ENCODE assay signal across 20 cellular contexts in the genomic region with DNA sequence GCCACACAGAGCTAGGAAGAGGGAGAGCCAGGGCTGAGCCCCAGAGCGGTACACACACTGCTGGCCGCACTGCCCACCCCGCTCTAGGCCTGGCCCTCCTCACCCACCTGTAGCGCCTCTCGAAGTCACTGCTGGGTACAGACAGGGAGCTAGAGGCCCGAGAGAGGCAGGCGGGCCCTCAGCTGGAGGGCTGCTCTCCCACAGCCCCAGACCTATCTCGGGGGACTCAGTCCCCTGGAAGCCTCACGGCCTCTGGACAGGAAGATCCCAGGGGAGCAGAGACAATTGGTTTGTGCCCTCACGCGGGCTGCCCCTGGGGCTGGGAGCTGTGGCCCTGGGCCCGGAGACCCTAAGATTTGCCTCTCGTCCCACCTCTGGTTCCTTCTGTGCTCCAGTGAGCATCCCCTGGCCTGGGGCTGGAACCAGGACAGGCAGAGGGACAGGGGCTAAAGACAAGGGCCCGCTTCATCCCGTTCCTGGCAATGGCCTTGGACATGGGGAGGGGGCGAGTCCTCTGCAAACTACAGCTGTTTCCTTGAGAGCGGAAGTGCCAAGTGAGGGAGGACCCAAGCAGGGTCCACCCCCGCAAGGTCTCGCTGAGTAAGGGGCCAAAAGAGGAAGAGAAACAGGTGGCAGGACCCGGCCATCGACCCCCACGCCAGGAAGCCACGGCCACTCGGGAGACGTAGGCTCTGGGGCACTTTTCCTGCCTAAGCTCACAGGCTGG. TPM values are rescaled to one million over a fixed set of nuclear protein-coding genes. Genes with fewer than 3 reads are reported as not detected.
DNase-seq lines count a peak whose midpoint lies in the region; ATAC-seq, FAIRE-seq and TF ChIP-seq lines count a peak whose summit lies in the region.
"Had no signal": no experiment of that assay in that cellular context is flagged by ENCODE, and none has a peak within 500 bp of the region (broad histone marks: within the 10 kb centered on the region; RNA-seq: fewer than 3 reads in every experiment).

No MANE protein-coding gene starts in this region.

- H3K36me3 ChIP-seq in SK-N-SH (replicated peaks in 1 of 2; ENCODE audit: control insufficient read depth in 1 of 2, insufficient read depth in 2 of 2, low read length in 1 of 2) (no peaks in the 10 kb centered on the region), GM12878 (ENCODE audit: control insufficient read depth in 2 of 2, insufficient read depth in 2 of 2, low read length in 1 of 2) (no peaks in the 10 kb centered on the region), kidney (ENCODE audit: control insufficient read depth in 1 of 2, insufficient read depth in 2 of 2, low read length in 2 of 2) (no peaks in the 10 kb centered on the region), MM.1S (replicated peaks; ENCODE audit: insufficient read depth, low read length) (no peaks in the 10 kb centered on the region)

- no peak; the same call in 2 of the 3 replicates for ATAC-seq in SK-N-SH treated with all-trans-retinoic acid at 6 μM for 48 hours
- no peak for ATAC-seq in GM12878
- no peak for ATAC-seq in GM18517 (IDR thresholded peaks at IDR 0.05; ENCODE audit: unreplicated experiment)
- no peak for ATAC-seq in HG02610 (IDR thresholded peaks at IDR 0.05; ENCODE audit: unreplicated experiment)
- ATAC-seq: activated naive CD4-positive, alpha-beta T cell treated with anti-CD3 and anti-CD28 coated beads, Interleukin-2, amount 50 U/mL, for 72 hours; activated T-helper 17 cell treated with anti-CD3 and anti-CD28 coated beads, Interleukin-2, amount 50 U/mL, for 72 hours had no signal

- TF ChIP-seq RAD21 in SK-N-SH (IDR thresholded peaks at IDR 0.05; ENCODE audit: low read length) (no peak), GM12878 (IDR thresholded peaks at IDR 0.05; ENCODE audit: insufficient read depth, low read depth, low read length) (no peak)

- no peaks in the 10 kb centered on the region for H3K9me2 ChIP-seq in SK-N-SH
- H3K9me2 ChIP-seq in MM.1S (replicated peaks; ENCODE audit: insufficient read depth, low read length) = no peaks in the 10 kb centered on the region

- no peak overlapping the region for H3K4me3 ChIP-seq in SK-N-SH (ENCODE audit: low read depth in 2 of 2, low read length in 1 of 2)
- H3K4me3 ChIP-seq in GM12878 = no peak overlapping the region
- no peak overlapping the region for H3K4me3 ChIP-seq in kidney (ENCODE audit: low read length in 2 of 2)
- no peak overlapping the region for H3K4me3 ChIP-seq in MM.1S (ENCODE audit: low read length)

- no peak overlapping the region for H3K4me2 ChIP-seq in SK-N-SH
- no peak overlapping the region for H3K4me2 ChIP-seq in GM12878 (ENCODE audit: control insufficient read depth, insufficient read depth)
- H3K4me2 ChIP-seq in MM.1S (ENCODE audit: low read depth, low read length) = no peak overlapping the region

- RAD21 ChIA-PET in GM12878 (lab: Charles Lee; ENCODE audit: unreplicated experiment) = no interaction called here

- TF ChIP-seq EP300 in SK-N-SH (IDR thresholded peaks at IDR 0.05; ENCODE audit: borderline replicate concordance in 1 of 2, low read depth in 1 of 2, low read length in 1 of 2) = no peak
- no peak for TF ChIP-seq EP300 in GM12878 (IDR thresholded peaks at IDR 0.05; ENCODE audit: borderline replicate concordance in 1 of 2, control insufficient read depth in 1 of 2, low read depth in 2 of 2, low read length in 2 of 2)

- CTCF ChIA-PET in SK-N-SH (lab: Yijun Ruan, JAX) = interaction anchor here (1.0 to 17.4 kb wide), 4 partner anchors 14 to 25 kb away, joined by 3 to 211 read pairs (median 4); partner anchors contain the start of gene PLEKHG5
- CTCF ChIA-PET in GM12878 (lab: Yijun Ruan, JAX) = interaction anchor here (0.6 to 1.2 kb wide), 2 partner anchors 138 to 211 kb away, joined by 3 to 4 read pairs; no protein-coding TSS in a partner anchor

- no peaks in the 10 kb centered on the region for H4K20me1 ChIP-seq in SK-N-SH (ENCODE audit: insufficient read depth)
- H4K20me1 ChIP-seq in GM12878 (ENCODE audit: control insufficient read depth, insufficient read depth) = no peaks in the 10 kb centered on the region; the same call in 1 of the 2 replicates
- no peaks in the 10 kb centered on the region for H4K20me1 ChIP-seq in MM.1S (ENCODE audit: insufficient read depth, low read length)

- no peaks in the 10 kb centered on the region for H3K79me2 ChIP-seq in SK-N-SH (ENCODE audit: insufficient read depth)
- no peaks in the 10 kb centered on the region for H3K79me2 ChIP-seq in GM12878 (ENCODE audit: control insufficient read depth, insufficient read depth, low read length)
- no peaks in the 10 kb centered on the region for H3K79me2 ChIP-seq in MM.1S (ENCODE audit: low read length)

- 93% methylated on average over 3 of the region's 25 CpGs for WGBS in SK-N-SH (ENCODE audit: low lambda C conversion rate)
- WGBS in GM12878 (ENCODE audit: insufficient coverage, insufficient replicate concordance, low lambda C conversion rate, missing lambda C conversion rate) = 20% methylated on average over 25 of the region's 25 CpGs

- H3K9me3 ChIP-seq in SK-N-SH = no peaks in the 10 kb centered on the region
- no peaks in the 10 kb centered on the region for H3K9me3 ChIP-seq in GM12878 (replicated peaks; ENCODE audit: control insufficient read depth, insufficient read depth, low read length)
- H3K9me3 ChIP-seq in kidney (ENCODE audit: control insufficient read depth in 1 of 2, low read length in 2 of 2) = no peaks in the 10 kb centered on the region
- no peaks in the 10 kb centered on the region for H3K9me3 ChIP-seq in MM.1S (replicated peaks; ENCODE audit: insufficient read depth, low read length)

- FAIRE-seq in GM12878 (lab: Jason Lieb, UNC) = no peak
- FAIRE-seq in kidney (lab: Jason Lieb, UNC) = no peak
- FAIRE-seq: astrocyte had no signal

- SMC1A ChIA-PET in GM12878 (lab: Charles Lee; ENCODE audit: uncharacterized antibody, unreplicated experiment) = no interaction called here

- H3F3A ChIP-seq in SK-N-SH (replicated peaks; ENCODE audit: insufficient read depth) (no peaks in the 10 kb centered on the region), MM.1S (ENCODE audit: insufficient read depth, low read length) (no peaks in the 10 kb centered on the region)

- intact Hi-C loops in GM12878 (cut with micrococcal nuclease; ENCODE audit: unreplicated experiment) = no loop called here
- intact Hi-C loops in kidney (cut with DNase I) = no loop called here

- H3K27me3 ChIP-seq in SK-N-SH (ENCODE audit: insufficient read depth) (no peaks in the 10 kb centered on the region), GM12878 (replicated peaks in 1 of 2; ENCODE audit: control insufficient read depth in 2 of 2, insufficient read depth in 2 of 2, low read length in 1 of 2) (no peaks in the 10 kb centered on the region; a peak in 1 of 4 replicates), MM.1S (replicated peaks; ENCODE audit: insufficient read depth, low read length) (peaks cover 57% of the 10 kb centered on the region)

- POLR2A ChIA-PET in SK-N-SH (lab: Yijun Ruan, JAX) = interaction anchor here (1.0 to 1.2 kb wide), 3 partner anchors 8 to 10 kb away, joined by 3 to 5 read pairs (median 4); no protein-coding TSS in a partner anchor
- POLR2A ChIA-PET in GM12878 (lab: Charles Lee) = no interaction called here

- BruUV-seq in GM12878 (replicated peaks; lab: Mats Ljungman, UMichigan) = no TSS peak

- peaks cover 0 to 94% of the 10 kb centered on the region in 2 experiments; a peak in 2 of 4 replicates for H3K4me1 ChIP-seq in SK-N-SH (ENCODE audit: control insufficient read depth in 1 of 2, insufficient read depth in 2 of 2, low read depth in 1 of 2, low read length in 1 of 2)
- no peaks in the 10 kb centered on the region for H3K4me1 ChIP-seq in GM12878 (ENCODE audit: control insufficient read depth, insufficient read depth, low read length)
- no peaks in the 10 kb centered on the region for H3K4me1 ChIP-seq in kidney (ENCODE audit: control insufficient read depth in 1 of 2, insufficient read depth in 1 of 2, low read depth in 1 of 2, low read length in 2 of 2)
- H3K4me1 ChIP-seq in MM.1S (ENCODE audit: low read length) = peaks cover 4% of the 10 kb centered on the region; the same call in 1 of the 2 replicates

- no peak for TF ChIP-seq CTCF in SK-N-SH (IDR thresholded peaks at IDR 0.05)
- no peak for TF ChIP-seq CTCF in GM12878 (IDR thresholded peaks at IDR 0.05 in 2 of 3, conservative IDR thresholded peaks at IDR 0.05 in 1 of 3; ENCODE audit: control insufficient read depth in 2 of 3, extremely low read depth in 1 of 3, insufficient read depth in 1 of 3, low read depth in 3 of 3, low read length in 3 of 3)
- no peak for TF ChIP-seq CTCF in kidney (IDR thresholded peaks at IDR 0.05; ENCODE audit: borderline replicate concordance, extremely low read depth, insufficient read depth)
- TF ChIP-seq CTCF in MM.1S (IDR thresholded peaks at IDR 0.05; ENCODE audit: low read length) = no peak

- H2AFZ ChIP-seq in SK-N-SH (ENCODE audit: low read depth) (no peak overlapping the region), GM12878 (ENCODE audit: control insufficient read depth, low read depth, low read length) (no peak overlapping the region), MM.1S (ENCODE audit: low read length) (no peak overlapping the region)

- DNase-seq in SK-N-SH = peak; percentile 23
- no peak for DNase-seq in GM12878 (ENCODE audit: low read depth, low spot score)
- DNase-seq in kidney = peak; percentile 55
- DNase-seq in MM.1S = no peak
- DNase-seq: 8988T; activated CD4-positive, alpha-beta T cell treated with anti-CD3 and anti-CD28 coated beads, Interleukin-2, amount 50 U/mL, for 48 hours; activated CD8-positive, alpha-beta memory T cell treated with anti-CD3 and anti-CD28 coated beads, Interleukin-2, amount 50 U/mL, for 4 hours; KG1; NCI-H2029; NCI-H526 treated with DMSO at 0.1 percent for 48 hours; SW 1271 had no signal

- in situ Hi-C loops in GM12878 (cut with MboI) = no loop called here

- H3K27ac ChIP-seq in SK-N-SH (ENCODE audit: low read depth in 2 of 2, low read length in 1 of 2) (peak overlapping the region in 1 of 2 experiments; percentile 93; a peak in 2 of 4 replicates), GM12878 (ENCODE audit: control insufficient read depth, insufficient read depth) (no peak overlapping the region), kidney (ENCODE audit: low read depth in 2 of 2, low read length in 2 of 2) (no peak overlapping the region), temporal lobe (ENCODE audit: low read depth, low read length) (peak overlapping the region; percentile 44), MM.1S (ENCODE audit: low read length) (no peak overlapping the region)
- H3K27ac ChIP-seq: epithelial cell of prostate had no signal

- no peak for TF ChIP-seq POLR2A in GM12878 (IDR thresholded peaks at IDR 0.05; ENCODE audit: low read depth, low read length)

- H3K9ac ChIP-seq in SK-N-SH (no peak overlapping the region), GM12878 (ENCODE audit: control insufficient read depth, insufficient read depth, low read length) (no peak overlapping the region), kidney (ENCODE audit: low read length in 2 of 2) (no peak overlapping the region), MM.1S (ENCODE audit: low read length) (no peak overlapping the region)

RNA-seq across cellular contexts. Expression of gene PLEKHG5, which starts 17.6 kb away (rescaled TPM):
- polyA plus RNA-seq in SK-N-SH (2012; rRNA removed) (14.7 and 14.9 TPM in 2 replicates), GM12878 (2011; rRNA removed) (0.19 and 0.48 TPM in 2 replicates), GM12878 (2014; fragmentation: Illumina TruSeq; extraction: Trizol) (0.13 TPM in 1 of 2 replicates, not detected in the other), GM12878 (2014; fragmentation: Nextera tagmentation; extraction: Ambion mirVana) (under 1 TPM in 1 of 2 experiments, not detected in 1; 0.04 TPM), GM12878 (2014; rRNA removed) (0.69 and 0.79 TPM in 2 replicates), GM12878 (2016; fragmentation: Nextera tagmentation; extraction: Ambion mirVana) (under 1 TPM; 0.12 to 0.13 TPM), kidney (ENCODE audit: insufficient read depth, low read depth, low replicate concordance) (4.4 TPM)
- polyA plus RNA-seq in SK-N-SH (2012; cell fraction: cytosol; rRNA removed) = 3.4 and 5.7 TPM in 2 replicates
- polyA plus RNA-seq in SK-N-SH (2012; cell fraction: nucleus; rRNA removed) = 86.5 and 98.6 TPM in 2 replicates
- 2.0 and 2.4 TPM in 2 replicates for total RNA-seq in GM12878 (2013; cell fraction: nucleolus; rRNA removed)
- total RNA-seq in GM12878 (2014; rRNA removed) (0.33 and 0.51 TPM in 2 replicates), GM12878 (2014; rRNA removed; fragmentation: Illumina TruSeq; extraction: Trizol) (0.18 TPM in 2 replicates), GM12878 (2021) (0.69 and 1.1 TPM in 2 replicates), kidney (14.0 TPM), temporal lobe (20.7 TPM)
- 0.13 TPM for polyA plus RNA-seq in GM12878 (2011; ENCODE audit: low read depth)
- polyA plus RNA-seq in GM12878 (2011; cell fraction: cytosol; rRNA removed) = 0.49 and 0.82 TPM in 2 replicates
- 3.7 and 5.2 TPM in 2 replicates for polyA plus RNA-seq in GM12878 (2011; cell fraction: nucleus; rRNA removed)
- 0.29 and 0.49 TPM in 2 replicates for polyA plus RNA-seq in GM12878 (2012)
- 0.46 and 0.59 TPM in 2 replicates for polyA minus RNA-seq in GM12878 (2011; rRNA and poly(A)+ RNA removed)
- 0.52 and 0.53 TPM in 2 replicates for polyA minus RNA-seq in GM12878 (2011; cell fraction: cytosol; rRNA and poly(A)+ RNA removed)
- 0.73 and 1.2 TPM in 2 replicates for polyA minus RNA-seq in GM12878 (2011; cell fraction: nucleus; rRNA and poly(A)+ RNA removed)

RNA-seq across cellular contexts. Expression of gene TNFRSF25, which starts 43.1 kb away (rescaled TPM):
- polyA plus RNA-seq in SK-N-SH (2012; rRNA removed) = 20.8 TPM in 2 replicates
- polyA plus RNA-seq in SK-N-SH (2012; cell fraction: cytosol; rRNA removed) = 2.6 and 5.2 TPM in 2 replicates
- polyA plus RNA-seq in SK-N-SH (2012; cell fraction: nucleus; rRNA removed) = 170 and 223 TPM in 2 replicates
- 12.4 and 16.1 TPM in 2 replicates for total RNA-seq in GM12878 (2013; cell fraction: nucleolus; rRNA removed)
- total RNA-seq in GM12878 (2014; rRNA removed) = 0.16 TPM in 1 of 2 replicates, not detected in the other
- not detected in 2 replicates for total RNA-seq in GM12878 (2014; rRNA removed; fragmentation: Illumina TruSeq; extraction: Trizol)
- total RNA-seq in GM12878 (2021) = 0.46 and 0.58 TPM in 2 replicates
- polyA plus RNA-seq in GM12878 (2011; ENCODE audit: low read depth) = not detected
- polyA plus RNA-seq in GM12878 (2011; rRNA removed) = 5.0 and 8.6 TPM in 2 replicates
- polyA plus RNA-seq in GM12878 (2011; cell fraction: cytosol; rRNA removed) = 10.1 and 17.7 TPM in 2 replicates
- polyA plus RNA-seq in GM12878 (2011; cell fraction: nucleus; rRNA removed) = 65.4 and 67.1 TPM in 2 replicates
- polyA plus RNA-seq in GM12878 (2012) = 0.11 and 0.36 TPM in 2 replicates
- polyA plus RNA-seq in GM12878 (2014; fragmentation: Illumina TruSeq; extraction: Trizol) = not detected in 2 replicates
- not detected for polyA plus RNA-seq in GM12878 (2014; fragmentation: Nextera tagmentation; extraction: Ambion mirVana)
- 0.30 and 1.00 TPM in 2 replicates for polyA plus RNA-seq in GM12878 (2014; rRNA removed)
- polyA plus RNA-seq in GM12878 (2016; fragmentation: Nextera tagmentation; extraction: Ambion mirVana) = under 1 TPM; 0.23 to 0.29 TPM
- polyA minus RNA-seq in GM12878 (2011; rRNA and poly(A)+ RNA removed) = 2.9 and 6.4 TPM in 2 replicates
- 2.3 and 3.7 TPM in 2 replicates for polyA minus RNA-seq in GM12878 (2011; cell fraction: cytosol; rRNA and poly(A)+ RNA removed)
- polyA minus RNA-seq in GM12878 (2011; cell fraction: nucleus; rRNA and poly(A)+ RNA removed) = 3.4 and 5.3 TPM in 2 replicates
- total RNA-seq in kidney = 13.8 TPM
- polyA plus RNA-seq in kidney (ENCODE audit: insufficient read depth, low read depth, low replicate concordance) = 7.6 TPM
- 10.6 TPM for total RNA-seq in temporal lobe

RNA-seq across cellular contexts. Expression of gene NOL9, which starts 45.3 kb away (rescaled TPM):
- polyA plus RNA-seq in SK-N-SH (2012; rRNA removed) = 7.1 and 7.9 TPM in 2 replicates
- polyA plus RNA-seq in SK-N-SH (2012; cell fraction: cytosol; rRNA removed) = 7.0 and 7.7 TPM in 2 replicates
- 12.4 and 18.8 TPM in 2 replicates for polyA plus RNA-seq in SK-N-SH (2012; cell fraction: nucleus; rRNA removed)
- 125 and 145 TPM in 2 replicates for total RNA-seq in GM12878 (2013; cell fraction: nucleolus; rRNA removed)
- total RNA-seq in GM12878 (2014; rRNA removed) = 23.0 and 24.9 TPM in 2 replicates
- 23.5 and 23.6 TPM in 2 replicates for total RNA-seq in GM12878 (2014; rRNA removed; fragmentation: Illumina TruSeq; extraction: Trizol)
- total RNA-seq in GM12878 (2021) = 28.7 and 35.9 TPM in 2 replicates
- 5.3 TPM for polyA plus RNA-seq in GM12878 (2011; ENCODE audit: low read depth)
- polyA plus RNA-seq in GM12878 (2011; rRNA removed) = 29.7 and 30.9 TPM in 2 replicates
- 14.0 and 16.3 TPM in 2 replicates for polyA plus RNA-seq in GM12878 (2011; cell fraction: cytosol; rRNA removed)
- polyA plus RNA-seq in GM12878 (2011; cell fraction: nucleus; rRNA removed) = 24.0 and 27.3 TPM in 2 replicates
- 5.8 and 10.7 TPM in 2 replicates for polyA plus RNA-seq in GM12878 (2012)
- 10.9 and 14.0 TPM in 2 replicates for polyA plus RNA-seq in GM12878 (2014; fragmentation: Illumina TruSeq; extraction: Trizol)
- 1 to 10 TPM; 3.9 to 4.3 TPM for polyA plus RNA-seq in GM12878 (2014; fragmentation: Nextera tagmentation; extraction: Ambion mirVana)
- polyA plus RNA-seq in GM12878 (2014; rRNA removed) = 17.5 and 23.8 TPM in 2 replicates
- 10 to 100 TPM; 22.9 to 24.6 TPM for polyA plus RNA-seq in GM12878 (2016; fragmentation: Nextera tagmentation; extraction: Ambion mirVana)
- polyA minus RNA-seq in GM12878 (2011; rRNA and poly(A)+ RNA removed) = 29.7 and 38.8 TPM in 2 replicates
- polyA minus RNA-seq in GM12878 (2011; cell fraction: cytosol; rRNA and poly(A)+ RNA removed) = 12.1 and 15.4 TPM in 2 replicates
- 19.2 and 33.0 TPM in 2 replicates for polyA minus RNA-seq in GM12878 (2011; cell fraction: nucleus; rRNA and poly(A)+ RNA removed)
- 28.7 TPM for total RNA-seq in kidney
- polyA plus RNA-seq in kidney (ENCODE audit: insufficient read depth, low read depth, low replicate concordance) = 4.3 TPM
- total RNA-seq in temporal lobe = 28.3 TPM

RNA-seq across cellular contexts. Expression of gene TAS1R1, which starts 46.1 kb away (rescaled TPM):
- not detected in 2 replicates for polyA plus RNA-seq in SK-N-SH (2012; rRNA removed)
- polyA plus RNA-seq in SK-N-SH (2012; cell fraction: cytosol; rRNA removed) = 0.03 TPM in 1 of 2 replicates, not detected in the other
- polyA plus RNA-seq in SK-N-SH (2012; cell fraction: nucleus; rRNA removed) = 0.05 TPM in 2 replicates
- total RNA-seq in GM12878 (2013; cell fraction: nucleolus; rRNA removed) = not detected in 2 replicates
- not detected in 2 replicates for total RNA-seq in GM12878 (2014; rRNA removed)
- not detected in 2 replicates for total RNA-seq in GM12878 (2014; rRNA removed; fragmentation: Illumina TruSeq; extraction: Trizol)
- total RNA-seq in GM12878 (2021) = 0.11 TPM in 1 of 2 replicates, not detected in the other
- not detected for polyA plus RNA-seq in GM12878 (2011; ENCODE audit: low read depth)
- polyA plus RNA-seq in GM12878 (2011; rRNA removed) = not detected in 2 replicates
- polyA plus RNA-seq in GM12878 (2011; cell fraction: cytosol; rRNA removed) = 0.03 TPM in 1 of 2 replicates, not detected in the other
- 0.04 TPM in 1 of 2 replicates, not detected in the other for polyA plus RNA-seq in GM12878 (2011; cell fraction: nucleus; rRNA removed)
- polyA plus RNA-seq in GM12878 (2012) = 0.14 and 0.38 TPM in 2 replicates
- polyA plus RNA-seq in GM12878 (2014; fragmentation: Illumina TruSeq; extraction: Trizol) = 0.03 TPM in 1 of 2 replicates, not detected in the other
- polyA plus RNA-seq in GM12878 (2014; fragmentation: Nextera tagmentation; extraction: Ambion mirVana) = under 1 TPM in 1 of 2 experiments, not detected in 1; 0.04 TPM
- polyA plus RNA-seq in GM12878 (2014; rRNA removed) = 0.06 and 0.10 TPM in 2 replicates
- not detected for polyA plus RNA-seq in GM12878 (2016; fragmentation: Nextera tagmentation; extraction: Ambion mirVana)
- polyA minus RNA-seq in GM12878 (2011; rRNA and poly(A)+ RNA removed) = not detected in 2 replicates
- not detected in 2 replicates for polyA minus RNA-seq in GM12878 (2011; cell fraction: cytosol; rRNA and poly(A)+ RNA removed)
- not detected in 2 replicates for polyA minus RNA-seq in GM12878 (2011; cell fraction: nucleus; rRNA and poly(A)+ RNA removed)
- total RNA-seq in kidney = not detected
- polyA plus RNA-seq in kidney (ENCODE audit: insufficient read depth, low read depth, low replicate concordance) = not detected
- total RNA-seq in temporal lobe = not detected
- total RNA-seq: activated naive CD4-positive, alpha-beta T cell treated with anti-CD3 and anti-CD28 coated beads, Interleukin-2, amount 50 U/mL, for 72 hours; activated T-helper 17 cell treated with anti-CD3 and anti-CD28 coated beads, Interleukin-2, amount 50 U/mL, for 72 hours; astrocyte; urinary bladder had no signal

Comparison
In these comparisons a context has a peak if more than half of its experiments do, and no peak if none do; other contexts are left out.
1. DNase-seq: peak in SK-N-SH (single experiment) and kidney (single experiment); none in GM12878 (single experiment) and MM.1S (single experiment).